16 cellular contexts compared by ENCODE assay signal in the genomic region with DNA sequence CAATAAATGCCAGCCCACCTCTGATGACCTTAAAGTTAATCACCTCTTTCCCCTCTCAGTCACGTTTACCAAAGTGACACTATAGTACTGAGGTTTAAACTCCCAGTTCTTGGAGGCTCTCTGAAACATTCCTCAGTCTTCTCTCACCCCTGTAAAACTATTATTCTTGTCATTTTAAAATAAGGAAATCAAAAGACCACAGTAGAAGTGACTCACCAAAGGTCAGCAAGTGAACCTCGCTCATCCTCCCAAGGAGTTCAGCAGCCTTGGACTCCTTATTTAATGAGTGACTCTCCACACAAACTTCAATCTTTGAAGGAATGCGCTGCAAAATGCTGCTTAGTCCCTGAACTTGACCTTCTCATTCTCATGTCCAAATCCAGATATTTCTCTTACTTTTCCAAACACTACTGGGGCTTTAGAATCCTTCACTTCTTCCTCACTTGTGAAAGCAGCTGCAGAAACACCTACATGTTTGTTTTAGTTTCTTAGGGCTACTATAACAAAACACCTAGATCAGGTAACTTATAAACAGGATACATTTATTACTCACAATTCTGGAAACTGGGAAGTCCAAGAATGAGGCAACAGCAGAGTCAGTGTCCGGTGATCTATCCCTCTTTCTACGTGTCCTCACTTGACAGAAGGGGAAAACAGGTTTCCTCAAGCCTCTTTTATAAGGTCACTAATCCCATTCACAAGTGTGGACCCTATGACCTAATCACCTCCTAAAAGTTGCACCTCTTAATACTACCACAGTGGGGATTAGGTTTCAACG.
DNase-seq lines count a peak whose midpoint lies in the region; ATAC-seq and TF ChIP-seq lines count a peak whose summit lies in the region.
"Had no signal": no experiment of that assay in that cellular context is flagged by ENCODE, and none has a peak within 500 bp of the region (broad histone marks: within the 10 kb centered on the region; RNA-seq: fewer than 3 reads in every experiment).

No MANE protein-coding gene starts in this region.

- peak overlapping the region in 1 of 2 experiments; percentile 10 for H2BK12ac ChIP-seq in mesenchymal stem cell (ENCODE audit: low read length in 2 of 2)

- no peak overlapping the region for H4K8ac ChIP-seq in mesenchymal stem cell (ENCODE audit: low read length)

- H3K36me3 ChIP-seq in colonic mucosa (no peaks in the 10 kb centered on the region), mesenchymal stem cell (ENCODE audit: control insufficient read depth in 1 of 2, insufficient read depth in 2 of 2, low read depth in 1 of 2, low read length in 2 of 2) (no peaks in the 10 kb centered on the region)
- H3K36me3 ChIP-seq: BLaER1 treated with 17β-estradiol and CSF1 and Interleukin-3, amounts not matched to agents 10 nM and 100 nM had no signal

- H3K4me3 Mint-ChIP-seq in effector memory CD8-positive, alpha-beta T cell: no peak overlapping the region
- H3K4me3 Mint-ChIP-seq: activated CD8-positive, alpha-beta memory T cell treated with anti-CD3 and anti-CD28 coated beads, Interleukin-2, amount 10 ng/mL, durations not matched to agents 7 days and 5 days; activated naive CD8-positive, alpha-beta T cell had no signal

- no peak overlapping the region for H3K23ac ChIP-seq in mesenchymal stem cell (ENCODE audit: low read length in 2 of 2)

- intact Hi-C loops in colonic mucosa (cut with DNase I): no loop called here

- H3K9me3 Mint-ChIP-seq in effector memory CD8-positive, alpha-beta T cell: no peaks in the 10 kb centered on the region

- no peaks in the 10 kb centered on the region for H3K9me3 ChIP-seq in colonic mucosa
- H3K9me3 ChIP-seq in mesenchymal stem cell (ENCODE audit: control insufficient read depth, low read length): no peaks in the 10 kb centered on the region

- ATAC-seq in GM18505 (IDR thresholded peaks at IDR 0.05; ENCODE audit: unreplicated experiment): no peak
- ATAC-seq in GM18873 (IDR thresholded peaks at IDR 0.05; ENCODE audit: low FRiP score, unreplicated experiment): no peak
- no peak for ATAC-seq in effector memory CD8-positive, alpha-beta T cell (replicated peaks)
- ATAC-seq: activated CD8-positive, alpha-beta memory T cell treated with anti-CD3 and anti-CD28 coated beads, Interleukin-2, amount 10 ng/mL, durations not matched to agents 7 days and 5 days had no signal

- no peaks in the 10 kb centered on the region for H3K27me3 Mint-ChIP-seq in effector memory CD8-positive, alpha-beta T cell
- H3K27me3 Mint-ChIP-seq: activated naive CD8-positive, alpha-beta T cell had no signal

- no peak overlapping the region for H2BK120ac ChIP-seq in mesenchymal stem cell (ENCODE audit: low read depth, low read length)

- TF ChIP-seq CTCF in AG10803 (conservative IDR thresholded peaks at IDR 0.05; ENCODE audit: low read length) (no peak), colonic mucosa (IDR thresholded peaks at IDR 0.05) (no peak)

- H3K4me1 ChIP-seq in colonic mucosa (no peaks in the 10 kb centered on the region), mesenchymal stem cell (ENCODE audit: control insufficient read depth, insufficient read depth, low read depth, low read length) (peaks cover 3% of the 10 kb centered on the region)

- H2AK5ac ChIP-seq in mesenchymal stem cell (ENCODE audit: low read length, severe bottlenecking): no peak overlapping the region

- no peak overlapping the region for H3K14ac ChIP-seq in mesenchymal stem cell (ENCODE audit: low read length in 2 of 2)

- no peak overlapping the region for H4K91ac ChIP-seq in mesenchymal stem cell (ENCODE audit: low read length)

- H3K79me1 ChIP-seq in mesenchymal stem cell (replicated peaks; ENCODE audit: low read length, poor library complexity, severe bottlenecking): no peaks in the 10 kb centered on the region

- H2AFZ ChIP-seq in mesenchymal stem cell (ENCODE audit: low read depth, low read length): no peak overlapping the region

- H2BK5ac ChIP-seq in mesenchymal stem cell (ENCODE audit: low read depth, low read length, poor library complexity, severe bottlenecking): no peak overlapping the region

- H3K9ac ChIP-seq in colonic mucosa (ENCODE audit: low read depth in 2 of 2, low read length in 2 of 2) (no peak overlapping the region), mesenchymal stem cell (ENCODE audit: low read length) (no peak overlapping the region)
- H3K9ac ChIP-seq: BLaER1 treated with 17β-estradiol and CSF1 and Interleukin-3, amounts not matched to agents 10 nM and 100 nM had no signal

- DNase-seq in AG10803 (ENCODE audit: low read depth) (peak; percentile 57), M059J (ENCODE audit: low read depth) (peak; percentile 97), colonic mucosa (no peak), mesenchymal stem cell (peak; percentile 68), HPDE6-E6E7 (ENCODE audit: extremely low spot score) (no peak)
- DNase-seq in effector memory CD8-positive, alpha-beta T cell: no peak
- DNase-seq: activated CD8-positive, alpha-beta memory T cell treated with anti-CD3 and anti-CD28 coated beads, Interleukin-2, amount 10 ng/mL, durations not matched to agents 7 days and 5 days; GF-D8; NCI-H510A; posterior cingulate gyrus; stimulated activated CD4-positive, alpha-beta T cell treated with anti-CD3 and anti-CD28 coated beads, Interleukin-4, amount 100 ng/mL, for 24 hours; stimulated activated naive CD4-positive, alpha-beta T cell treated with Interleukin-2 at 50 U/mL for 16 hours had no signal

- H2BK15ac ChIP-seq in mesenchymal stem cell (ENCODE audit: low read depth, poor library complexity, severe bottlenecking): no peak overlapping the region

- WGBS in mesenchymal stem cell: 16% methylated on average over 6 of the region's 6 CpGs

- no peak overlapping the region for H3K27ac Mint-ChIP-seq in effector memory CD8-positive, alpha-beta T cell
- H3K27ac Mint-ChIP-seq: activated CD8-positive, alpha-beta memory T cell treated with anti-CD3 and anti-CD28 coated beads, Interleukin-2, amount 10 ng/mL, durations not matched to agents 7 days and 5 days; activated naive CD8-positive, alpha-beta T cell had no signal

- H3K27me3 ChIP-seq in colonic mucosa (no peaks in the 10 kb centered on the region), mesenchymal stem cell (ENCODE audit: control insufficient read depth in 1 of 2, insufficient read depth in 1 of 2, low read length in 2 of 2) (no peaks in the 10 kb centered on the region)
- H3K27me3 ChIP-seq: BLaER1 treated with 17β-estradiol and CSF1 and Interleukin-3, amounts not matched to agents 10 nM and 100 nM had no signal

- no peak overlapping the region for H3K4me3 ChIP-seq in AG10803 (ENCODE audit: low read length)
- no peak overlapping the region for H3K4me3 ChIP-seq in colonic mucosa
- H3K4me3 ChIP-seq in mesenchymal stem cell (ENCODE audit: insufficient read depth in 1 of 2, low read depth in 1 of 2, low read length in 2 of 2): no peak overlapping the region
- H3K4me3 ChIP-seq: BLaER1 treated with 17β-estradiol and CSF1 and Interleukin-3, amounts not matched to agents 10 nM and 100 nM had no signal

- TF ChIP-seq POLR2A in GM18505 (IDR thresholded peaks at IDR 0.05; ENCODE audit: borderline replicate concordance, extremely low read depth, insufficient read depth, insufficient read length): no peak

- no peak overlapping the region for H3K4me2 ChIP-seq in mesenchymal stem cell (ENCODE audit: low read length, poor library complexity, severe bottlenecking)

- H3K36me3 Mint-ChIP-seq in effector memory CD8-positive, alpha-beta T cell (ENCODE audit: insufficient read depth): no peaks in the 10 kb centered on the region
- H3K36me3 Mint-ChIP-seq: activated CD8-positive, alpha-beta memory T cell treated with anti-CD3 and anti-CD28 coated beads, Interleukin-2, amount 10 ng/mL, durations not matched to agents 7 days and 5 days had no signal

- peaks cover 6 to 9% of the 10 kb centered on the region in 2 donors for H3K4me1 Mint-ChIP-seq in effector memory CD8-positive, alpha-beta T cell (ENCODE audit: low read depth in 2 of 2)

- H3K4ac ChIP-seq in mesenchymal stem cell (ENCODE audit: low read depth in 1 of 2, low read length in 2 of 2): no peak overlapping the region

- no peak overlapping the region for H3K18ac ChIP-seq in mesenchymal stem cell (ENCODE audit: low read depth in 1 of 2, low read length in 2 of 2)

- H3K27ac ChIP-seq in colonic mucosa (peak overlapping the region; percentile 36), mesenchymal stem cell (ENCODE audit: low read length, poor library complexity, severe bottlenecking) (peak overlapping the region; percentile 13)
- H3K27ac ChIP-seq: BLaER1 treated with 17β-estradiol and CSF1 and Interleukin-3, amounts not matched to agents 10 nM and 100 nM had no signal

Comparison
In these comparisons a context has a peak if more than half of its experiments do, and no peak if none do; other contexts are left out.
1. DNase-seq: peak in AG10803 (single experiment), M059J (single experiment) and mesenchymal stem cell (single experiment); none in colonic mucosa (single experiment), HPDE6-E6E7 (single experiment) and effector memory CD8-positive, alpha-beta T cell (0 of 3).